27 cellular contexts compared by ENCODE assay signal in genomic region chr4:141467225-141467624, GRCh38.
"Had no signal": no experiment of that assay in that cellular context is flagged by ENCODE, and none has a peak within 500 bp of the region (broad histone marks: within the 10 kb centered on the region; RNA-seq: fewer than 3 reads in every experiment).

No MANE protein-coding gene starts in this region.

- H3K27ac ChIP-seq: left lung, lower lobe of right lung, neutrophil, parathyroid adenoma, right atrium auricular region, skin epidermis, stomach, testis, thyroid gland, transverse colon, upper lobe of left lung, vagina had no signal

- H3K9me3 ChIP-seq: left lung, lower lobe of right lung, neutrophil, right atrium auricular region, stomach, testis, thyroid gland, transverse colon, upper lobe of left lung, vagina had no signal

- H3K27me3 ChIP-seq: left lung, neutrophil, right atrium auricular region, stomach, testis, thyroid gland, transverse colon, upper lobe of left lung, vagina had no signal

- H3K4me3 ChIP-seq: left lung, lower lobe of right lung, right atrium auricular region, skin epidermis, stomach, testis, thyroid gland, transverse colon, upper lobe of left lung, vagina had no signal

- DNase-seq: hypothalamus; immature natural killer cell; kidney; left colon; left lung; lower lobe of right lung; mammary epithelial cell; mesenchymal stem cell; naive thymus-derived CD8-positive, alpha-beta T cell; occipital lobe; stimulated activated CD4-positive, alpha-beta T cell treated with anti-CD3 and anti-CD28 coated beads, Interleukin-12 subunit alpha, Interleukin-12 subunit beta, amount 100 ng/mL, for 4 hours; stimulated activated CD4-positive, alpha-beta T cell treated with anti-CD3 and anti-CD28 coated beads, Interleukin-15, amount 100 ng/mL, for 24 hours; stimulated activated CD4-positive, alpha-beta T cell treated with anti-CD3 and anti-CD28 coated beads, Interleukin-2, amount 100 ng/mL, for 24 hours; stimulated activated CD4-positive, alpha-beta T cell treated with anti-CD3 and anti-CD28 coated beads, Interleukin-4, amount 100 ng/mL, for 1 hour; stimulated activated naive B cell treated with anti-CD40 and anti-IgM and Interleukin-4, amounts not matched to agents 10 μg/mL and 1 μg/mL and 100 μg/mL, for 72 hours; stimulated activated naive CD8-positive, alpha-beta T cell treated with anti-CD3 and anti-CD28 coated beads, Interleukin-15, Interleukin-2, amounts not matched to agents 100 U/mL and 50 U/mL, for 24 hours; stomach; testis; thyroid gland; transverse colon; upper lobe of left lung had no signal

- H3K9ac ChIP-seq: parathyroid adenoma had no signal

- H3K4me1 ChIP-seq: left lung, lower lobe of right lung, parathyroid adenoma, right atrium auricular region, testis, thyroid gland, transverse colon, upper lobe of left lung, vagina had no signal

- ATAC-seq: left colon; left lung; lower lobe of right lung; naive thymus-derived CD8-positive, alpha-beta T cell; sciatic nerve; stimulated activated naive B cell treated with anti-CD40 and anti-IgM and Interleukin-4, amounts not matched to agents 10 μg/mL and 1 μg/mL and 100 μg/mL, for 72 hours; stimulated activated naive CD8-positive, alpha-beta T cell treated with anti-CD3 and anti-CD28 coated beads, Interleukin-15, Interleukin-2, amounts not matched to agents 100 U/mL and 50 U/mL, for 24 hours had no signal

- H3K36me3 ChIP-seq: left lung, lower lobe of right lung, neutrophil, right atrium auricular region, stomach, thyroid gland, transverse colon, upper lobe of left lung, vagina had no signal
